In genomic region chr10:84328303-84329093, GRCh38 we compare ENCODE assay signal across 8 cellular contexts. TPM values are rescaled to one million over a fixed set of nuclear protein-coding genes. Genes with fewer than 3 reads are reported as not detected.
DNase-seq lines count a peak whose midpoint lies in the region; ATAC-seq and TF ChIP-seq lines count a peak whose summit lies in the region.

CCSER2 (plus strand) TSS chr10:84328589; CDS start chr10:84371053, 42,464 bp downstream.

- peaks cover 39% of the 10 kb centered on the region for H3K4me1 Mint-ChIP-seq in activated T-cell treated with anti-CD3 and anti-CD28 coated beads, Interleukin-2, amount 50 U/mL, for 24 hours (ENCODE audit: low read depth)

- no peak for TF ChIP-seq POLR2A in erythroblast (IDR thresholded peaks at IDR 0.05; ENCODE audit: low read length)

- H3K9ac ChIP-seq in PC-3 (ENCODE audit: low read length) (peak within 1 kb of the TSS; percentile 83), muscle layer of colon (ENCODE audit: low read length) (peak within 1 kb of the TSS; percentile 75)

- H3K36me3 ChIP-seq in PC-3 (ENCODE audit: low read depth, low read length) (no peaks in the 10 kb centered on the region), muscle layer of colon (ENCODE audit: insufficient read depth, low read length) (no peaks in the 10 kb centered on the region)

- DNase-seq in DMS114 treated with DMSO at 0.1 percent for 48 hours (lab: John Stamatoyannopoulos, UW; ENCODE audit: unreplicated experiment) (peak; percentile 82), HUDEP-2 (lab: John Stamatoyannopoulos, UW; ENCODE audit: unreplicated experiment in 76 of 76) (peak in 75 of 76 experiments; percentile 25 to 98 (median 89)), PC-3 (peak; percentile 85), erythroblast (lab: John Stamatoyannopoulos, UW) (peak; percentile 92 to 97)
- peak; percentile 96 for DNase-seq in activated T-cell treated with anti-CD3 and anti-CD28 coated beads, Interleukin-2, amount 50 U/mL, for 24 hours
- DNase-seq in stimulated activated CD8-positive, alpha-beta memory T cell treated with anti-CD3 and anti-CD28 coated beads, Interleukin-7, amount 100 ng/mL, for 1 hour (ENCODE audit: low read depth in 2 of 2): peak; percentile 82 to 84

- ATAC-seq in GM21381 (IDR thresholded peaks at IDR 0.05; ENCODE audit: unreplicated experiment): peak; percentile 54
- peak; percentile 87 for ATAC-seq in PC-3

- peaks cover 17% of the 10 kb centered on the region for H3K36me3 Mint-ChIP-seq in activated T-cell treated with anti-CD3 and anti-CD28 coated beads, Interleukin-2, amount 50 U/mL, for 24 hours (ENCODE audit: low read depth)

- BruUV-seq in PC-3 (replicated peaks; lab: Mats Ljungman, UMichigan): no TSS peak

- no peaks in the 10 kb centered on the region for H3K27me3 Mint-ChIP-seq in activated T-cell treated with anti-CD3 and anti-CD28 coated beads, Interleukin-2, amount 50 U/mL, for 24 hours

- H3K4me3 Mint-ChIP-seq in activated T-cell treated with anti-CD3 and anti-CD28 coated beads, Interleukin-2, amount 50 U/mL, for 24 hours: peak within 1 kb of the TSS; percentile 84

- no peaks in the 10 kb centered on the region for H3K9me2 ChIP-seq in PC-3 (replicated peaks; ENCODE audit: low read length)

- peak within 1 kb of the TSS; percentile 96 for H3K4me2 ChIP-seq in PC-3 (ENCODE audit: low read length)

- intact Hi-C loops in PC-3 (cut with micrococcal nuclease): loop anchor here (5.0 kb wide), 1 partner anchor 61 kb away; no protein-coding TSS in a partner anchor

- CTCF ChIA-PET in PC-3 (lab: Charles Lee): no interaction called here

- TF ChIP-seq CTCF in PC-3 (conservative IDR thresholded peaks at IDR 0.05; ENCODE audit: low read depth, low read length): no peak

- H3F3A ChIP-seq in PC-3 (ENCODE audit: low read length, unreplicated experiment): no peaks in the 10 kb centered on the region

- H2AFZ ChIP-seq in PC-3 (ENCODE audit: low read length): peak within 1 kb of the TSS; percentile 87

- H3K4me1 ChIP-seq in PC-3 (ENCODE audit: insufficient read depth, low read length): peaks cover 13% of the 10 kb centered on the region; the same call in 1 of the 2 replicates
- peaks cover 15% of the 10 kb centered on the region for H3K4me1 ChIP-seq in muscle layer of colon (ENCODE audit: insufficient read depth, low read length)

- H3K9me3 Mint-ChIP-seq in activated T-cell treated with anti-CD3 and anti-CD28 coated beads, Interleukin-2, amount 50 U/mL, for 24 hours: no peaks in the 10 kb centered on the region

- H3K27ac ChIP-seq in PC-3 (ENCODE audit: low read length): 0 out of 2 replicates have a peak within 1 kb of the TSS, but pooled peaks have one; percentile 13
- peak within 1 kb of the TSS; percentile 36 for H3K27ac ChIP-seq in muscle layer of colon (ENCODE audit: low read depth, low read length)

- H3K27me3 ChIP-seq in PC-3 (ENCODE audit: low read length) (no peaks in the 10 kb centered on the region), muscle layer of colon (ENCODE audit: control insufficient read depth in 1 of 2, insufficient read depth in 2 of 2, low read length in 2 of 2) (no peaks in the 10 kb centered on the region)

- H3K79me2 ChIP-seq in PC-3 (ENCODE audit: low read length): peaks cover 40% of the 10 kb centered on the region

- POLR2A ChIA-PET in PC-3 (lab: Charles Lee; ENCODE audit: unreplicated experiment): interaction anchor here (0.6 kb wide), 1 partner anchor 16 kb away, joined by 18 read pairs; no protein-coding TSS in a partner anchor

- no peaks in the 10 kb centered on the region for H3K9me3 ChIP-seq in PC-3 (ENCODE audit: low read length)
- H3K9me3 ChIP-seq in muscle layer of colon (ENCODE audit: low read length): no peaks in the 10 kb centered on the region

- peak within 1 kb of the TSS; percentile 97 for H3K27ac Mint-ChIP-seq in activated T-cell treated with anti-CD3 and anti-CD28 coated beads, Interleukin-2, amount 50 U/mL, for 24 hours

- H3K4me3 ChIP-seq in PC-3 (ENCODE audit: low read length) (peak within 1 kb of the TSS; percentile 96), muscle layer of colon (ENCODE audit: low read depth in 1 of 2, low read length in 2 of 2) (peak within 1 kb of the TSS; percentile 58 to 93)

- peaks cover 7% of the 10 kb centered on the region for H4K20me1 ChIP-seq in PC-3 (ENCODE audit: low read length)

RNA-seq across cellular contexts. Expression of gene CCSER2, which starts in this region (rescaled TPM):
- 10.2 and 14.1 TPM in 2 replicates for total RNA-seq in PC-3 (2014; rRNA removed)

Comparison
In these comparisons a context has a peak if more than half of its experiments do, and no peak if none do; other contexts are left out.
1. Peak in every context shown above with its lines: DNase-seq, ATAC-seq, H3K4me3 ChIP-seq and H3K27ac ChIP-seq.